In genomic region chr3:133479895-133480669, GRCh38 we compare ENCODE assay signal across 9 cellular contexts.
DNase-seq lines count a peak whose midpoint lies in the region; ATAC-seq and TF ChIP-seq lines count a peak whose summit lies in the region.
"Had no signal": no experiment of that assay in that cellular context is flagged by ENCODE, and none has a peak within 500 bp of the region (broad histone marks: within the 10 kb centered on the region; RNA-seq: fewer than 3 reads in every experiment).

No MANE protein-coding gene starts in this region.

- no peak overlapping the region for H3K4me3 Mint-ChIP-seq in activated CD8-positive, alpha-beta T cell treated with anti-CD3 and anti-CD28 coated beads for 36 hours
- H3K4me3 Mint-ChIP-seq in activated CD8-positive, alpha-beta T cell treated with anti-CD3 and anti-CD28 coated beads, Interleukin-2, amount 10 ng/mL, durations not matched to agents 7 days and 5 days: no peak overlapping the region

- no peak overlapping the region for H2AFZ ChIP-seq in SU-DHL-6 (ENCODE audit: low read depth, low read length, severe bottlenecking)

- H3K27me3 Mint-ChIP-seq in activated CD8-positive, alpha-beta T cell treated with anti-CD3 and anti-CD28 coated beads for 36 hours: no peaks in the 10 kb centered on the region
- H3K27me3 Mint-ChIP-seq in activated CD8-positive, alpha-beta T cell treated with anti-CD3 and anti-CD28 coated beads, Interleukin-2, amount 10 ng/mL, durations not matched to agents 7 days and 5 days (ENCODE audit: low read depth): no peaks in the 10 kb centered on the region

- peaks cover 2% of the 10 kb centered on the region for H3K9me3 Mint-ChIP-seq in activated CD8-positive, alpha-beta T cell treated with anti-CD3 and anti-CD28 coated beads for 36 hours
- H3K9me3 Mint-ChIP-seq in activated CD8-positive, alpha-beta T cell treated with anti-CD3 and anti-CD28 coated beads, Interleukin-2, amount 10 ng/mL, durations not matched to agents 7 days and 5 days (ENCODE audit: insufficient read depth): no peaks in the 10 kb centered on the region

- CTCF ChIA-PET in activated CD8-positive, alpha-beta T cell treated with anti-CD3 and anti-CD28 coated beads for 36 hours (lab: Charles Lee): interaction anchor here (0.9 to 4.6 kb wide), 6 partner anchors 9 to 98 kb away, joined by 3 to 54 read pairs (median 3); no protein-coding TSS in a partner anchor
- CTCF ChIA-PET in activated CD8-positive, alpha-beta T cell treated with anti-CD3 and anti-CD28 coated beads, Interleukin-2, amount 10 ng/mL, durations not matched to agents 7 days and 5 days (lab: Charles Lee): interaction anchor here (0.7 to 4.0 kb wide), 9 partner anchors 8 to 108 kb away, joined by 3 to 39 read pairs (median 4); partner anchors contain the start of gene CDV3

- peak overlapping the region; percentile 67 for H3K9ac ChIP-seq in SU-DHL-6 (ENCODE audit: low read length)

- peaks cover 64% of the 10 kb centered on the region for H3K4me1 Mint-ChIP-seq in activated CD8-positive, alpha-beta T cell treated with anti-CD3 and anti-CD28 coated beads for 36 hours (ENCODE audit: low read depth)
- H3K4me1 Mint-ChIP-seq in activated CD8-positive, alpha-beta T cell treated with anti-CD3 and anti-CD28 coated beads, Interleukin-2, amount 10 ng/mL, durations not matched to agents 7 days and 5 days (ENCODE audit: low read depth): peaks cover 49% of the 10 kb centered on the region

- intact Hi-C loops in activated CD8-positive, alpha-beta T cell treated with anti-CD3 and anti-CD28 coated beads for 36 hours (cut with micrococcal nuclease): no loop called here
- intact Hi-C loops in thyroid gland (cut with DNase I): no loop called here

- H3K27me3 ChIP-seq in SU-DHL-6 (ENCODE audit: low read length) (no peaks in the 10 kb centered on the region), thyroid gland (no peaks in the 10 kb centered on the region), upper lobe of left lung (no peaks in the 10 kb centered on the region)

- TF ChIP-seq CTCF in activated CD8-positive, alpha-beta T cell treated with anti-CD3 and anti-CD28 coated beads for 36 hours (IDR thresholded peaks at IDR 0.05): no peak
- no peak for TF ChIP-seq CTCF in SU-DHL-6 (IDR thresholded peaks at IDR 0.05; ENCODE audit: insufficient read depth, low read length, poor library complexity, severe bottlenecking)
- TF ChIP-seq CTCF in thyroid gland (IDR thresholded peaks at IDR 0.05): no peak
- no peak for TF ChIP-seq CTCF in upper lobe of left lung (IDR thresholded peaks at IDR 0.05)

- TF ChIP-seq POLR2A in thyroid gland (IDR thresholded peaks at IDR 0.05) (no peak), upper lobe of left lung (IDR thresholded peaks at IDR 0.05) (no peak)

- peak overlapping the region; percentile 28 for H3K4me3 ChIP-seq in SU-DHL-6 (ENCODE audit: insufficient read depth, low read length, poor library complexity, severe bottlenecking)
- H3K4me3 ChIP-seq in thyroid gland (replicated peaks in 1 of 3): no peak overlapping the region
- H3K4me3 ChIP-seq in upper lobe of left lung: no peak overlapping the region
- H3K4me3 ChIP-seq: A549 had no signal

- H3F3A ChIP-seq in SU-DHL-6 (ENCODE audit: insufficient read depth): peaks cover 76% of the 10 kb centered on the region

- POLR2A ChIA-PET in activated CD8-positive, alpha-beta T cell treated with anti-CD3 and anti-CD28 coated beads for 36 hours (lab: Charles Lee): interaction anchor here (0.7 to 2.2 kb wide), 5 partner anchors 9 to 98 kb away, joined by 3 to 8 read pairs (median 3); no protein-coding TSS in a partner anchor
- POLR2A ChIA-PET in activated CD8-positive, alpha-beta T cell treated with anti-CD3 and anti-CD28 coated beads, Interleukin-2, amount 10 ng/mL, durations not matched to agents 7 days and 5 days (lab: Charles Lee): interaction anchor here (0.9 to 1.3 kb wide), 2 partner anchors 12 to 90 kb away, joined by 3 read pairs; no protein-coding TSS in a partner anchor

- H3K27ac Mint-ChIP-seq in activated CD8-positive, alpha-beta T cell treated with anti-CD3 and anti-CD28 coated beads for 36 hours: peak overlapping the region; percentile 58
- H3K27ac Mint-ChIP-seq in activated CD8-positive, alpha-beta T cell treated with anti-CD3 and anti-CD28 coated beads, Interleukin-2, amount 10 ng/mL, durations not matched to agents 7 days and 5 days: no peak overlapping the region

- no peaks in the 10 kb centered on the region for H3K9me3 ChIP-seq in SU-DHL-6 (ENCODE audit: insufficient read depth, low read length)
- no peaks in the 10 kb centered on the region for H3K9me3 ChIP-seq in thyroid gland
- H3K9me3 ChIP-seq in upper lobe of left lung: no peaks in the 10 kb centered on the region

- TF ChIP-seq EP300 in upper lobe of left lung (IDR thresholded peaks at IDR 0.05): no peak

- no peaks in the 10 kb centered on the region for H3K9me2 ChIP-seq in SU-DHL-6 (replicated peaks; ENCODE audit: insufficient read depth, low read length)

- no peak for DNase-seq in activated CD8-positive, alpha-beta T cell treated with anti-CD3 and anti-CD28 coated beads for 36 hours
- no peak for DNase-seq in activated CD8-positive, alpha-beta T cell treated with anti-CD3 and anti-CD28 coated beads, Interleukin-2, amount 10 ng/mL, durations not matched to agents 7 days and 5 days
- DNase-seq in thyroid gland: no peak
- no peak for DNase-seq in upper lobe of left lung
- no peak for DNase-seq in caudate nucleus (lab: John Stamatoyannopoulos, UW)
- no peak for DNase-seq in activated naive CD4-positive, alpha-beta T cell (lab: John Stamatoyannopoulos, UW)

- H3K27ac ChIP-seq in SU-DHL-6 (ENCODE audit: low read depth, low read length): peak overlapping the region; percentile 99
- H3K27ac ChIP-seq in thyroid gland: peak overlapping the region in 2 of 3 donors; percentile 19 to 45
- no peak overlapping the region for H3K27ac ChIP-seq in upper lobe of left lung
- H3K27ac ChIP-seq in caudate nucleus (ENCODE audit: low read depth, low read length): no peak overlapping the region
- H3K27ac ChIP-seq: A549 had no signal

- peaks cover 34% of the 10 kb centered on the region for H3K79me2 ChIP-seq in SU-DHL-6 (ENCODE audit: insufficient read depth, low read length)

- no peaks in the 10 kb centered on the region for H4K20me1 ChIP-seq in SU-DHL-6 (ENCODE audit: low read depth, low read length)

- ATAC-seq in activated CD8-positive, alpha-beta T cell treated with anti-CD3 and anti-CD28 coated beads for 36 hours: no peak
- ATAC-seq in activated CD8-positive, alpha-beta T cell treated with anti-CD3 and anti-CD28 coated beads, Interleukin-2, amount 10 ng/mL, durations not matched to agents 7 days and 5 days: no peak
- peak; percentile 68 for ATAC-seq in HG03039 (IDR thresholded peaks at IDR 0.05; ENCODE audit: unreplicated experiment)
- ATAC-seq in upper lobe of left lung (ENCODE audit: low FRiP score in 2 of 2): no peak
- ATAC-seq: A549 had no signal

- H3K4me1 ChIP-seq in thyroid gland: peaks cover 8 to 18% of the 10 kb centered on the region in 2 donors
- peaks cover 2 to 5% (median 2%) of the 10 kb centered on the region in 4 donors for H3K4me1 ChIP-seq in upper lobe of left lung
- H3K4me1 ChIP-seq: A549 had no signal

- WGBS in thyroid gland, 2 donors: 72 to 77% methylated on average over 7 of the region's 7 CpGs
- WGBS in upper lobe of left lung, 2 donors: 87 to 91% methylated on average over 7 of the region's 7 CpGs

- H3K4me2 ChIP-seq in SU-DHL-6 (ENCODE audit: low read depth, low read length, poor library complexity, severe bottlenecking): peak overlapping the region; percentile 77
- H3K4me2 ChIP-seq: A549 had no signal

- H3K36me3 ChIP-seq in SU-DHL-6 (ENCODE audit: low read length): peaks cover 9% of the 10 kb centered on the region; the same call in 1 of the 2 replicates
- H3K36me3 ChIP-seq in thyroid gland: no peaks in the 10 kb centered on the region
- H3K36me3 ChIP-seq in upper lobe of left lung: no peaks in the 10 kb centered on the region

- H3K36me3 Mint-ChIP-seq in activated CD8-positive, alpha-beta T cell treated with anti-CD3 and anti-CD28 coated beads for 36 hours (ENCODE audit: low read depth): no peaks in the 10 kb centered on the region
- H3K36me3 Mint-ChIP-seq in activated CD8-positive, alpha-beta T cell treated with anti-CD3 and anti-CD28 coated beads, Interleukin-2, amount 10 ng/mL, durations not matched to agents 7 days and 5 days (ENCODE audit: low read depth): peaks cover 2% of the 10 kb centered on the region

Comparison
In these comparisons a context has a peak if more than half of its experiments do, and no peak if none do; other contexts are left out.
1. H3K27ac ChIP-seq: peak in SU-DHL-6 (single experiment) and thyroid gland (2 of 3); none in upper lobe of left lung (0 of 4) and caudate nucleus (single experiment).